In the genomic region with DNA sequence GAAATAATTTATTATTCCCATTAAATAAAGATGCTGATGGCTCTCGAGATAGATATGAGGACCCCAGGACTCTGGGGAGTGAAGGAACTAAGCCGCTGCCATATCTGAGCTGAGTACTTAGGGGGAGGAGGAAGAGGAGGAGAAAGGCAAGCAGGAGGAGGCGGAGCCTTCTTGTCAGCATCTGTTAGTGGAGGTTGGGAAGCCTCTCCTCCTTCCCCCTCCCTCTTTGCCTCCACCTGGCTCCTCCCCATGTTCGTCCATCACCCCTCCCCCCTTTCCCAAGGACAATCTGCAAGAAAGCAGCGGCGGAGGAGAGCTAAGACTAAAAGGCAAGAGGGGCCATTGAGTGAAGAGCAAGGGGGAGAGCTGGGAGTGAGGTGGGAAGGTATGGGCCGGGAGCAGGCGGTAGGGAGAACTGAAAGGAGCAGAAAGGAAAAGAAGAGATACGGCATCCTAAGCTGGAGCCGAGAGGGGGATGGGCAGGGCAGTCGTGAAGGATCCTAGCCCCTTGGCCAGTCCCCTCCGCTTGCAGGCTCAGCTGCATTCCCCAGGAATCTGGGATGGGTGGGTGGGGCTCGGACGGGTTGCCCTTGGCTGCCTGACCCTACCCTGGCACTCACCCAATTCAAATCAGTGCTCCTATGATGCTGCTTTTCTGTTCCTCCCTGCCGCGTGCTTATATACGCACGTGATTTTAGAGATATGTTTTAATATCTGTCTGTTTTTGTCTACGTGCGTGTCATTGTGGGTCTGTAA, we compare ENCODE assay signal across 1 cellular context.
TF ChIP-seq lines count a peak whose summit lies in the region.

Gene PFKM, plus strand, starts transcription at position 287 of the 756 bp plus-strand sequence. CDS start 3,411 bp downstream, outside the sequence.

TF ChIP-seq in K562, 482 proteins besides CTCF, POLR2A, EP300 and RAD21 (continued from another document and continues in another):
- TF ChIP-seq ESRRA (IDR thresholded peaks at IDR 0.05; ENCODE audit: borderline replicate concordance, low read depth) (peak; percentile 71), YY1 (IDR thresholded peaks at IDR 0.05; ENCODE audit: borderline replicate concordance in 1 of 3, control insufficient read depth in 1 of 3, extremely low read depth in 1 of 3, insufficient read depth in 3 of 3, insufficient read length in 1 of 3, insufficient replicate concordance in 2 of 3, low read depth in 1 of 3, low read length in 2 of 3) (peak in 1 of 3 experiments; percentile 38), PHF8 (IDR thresholded peaks at IDR 0.05; ENCODE audit: borderline replicate concordance, low read length) (peak; percentile 36; the same call in 1 of the 2 replicates), KAT8 (IDR thresholded peaks at IDR 0.05; ENCODE audit: low read depth) (no peak), NBN (IDR thresholded peaks at IDR 0.05; ENCODE audit: low read depth) (peak; percentile 73; the same call in 1 of the 2 replicates), ZNF263 (CRISPR knock-in tag; IDR thresholded peaks at IDR 0.05; ENCODE audit: borderline replicate concordance) (0 out of 2 replicates have a peak, but pooled peaks have one; percentile 60), EZH2 (IDR thresholded peaks at IDR 0.05; ENCODE audit: borderline replicate concordance, low read depth, low read length) (no peak), PRDM10 (IDR thresholded peaks at IDR 0.05; ENCODE audit: partially characterized antibody) (peak; percentile 60), EP400 (IDR thresholded peaks at IDR 0.05) (peak; percentile 66; the same call in 1 of the 2 replicates), JUNB (CRISPR knock-in tag; conservative IDR thresholded peaks at IDR 0.05) (no peak), GATAD2B (IDR thresholded peaks at IDR 0.05; ENCODE audit: borderline replicate concordance) (no peak), MAFK (IDR thresholded peaks at IDR 0.05; ENCODE audit: low read length) (peak; percentile 13; the same call in 1 of the 2 replicates), TOE1 (IDR thresholded peaks at IDR 0.05; ENCODE audit: borderline replicate concordance) (peak; percentile 50; the same call in 1 of the 2 replicates), TOE1 (CRISPR knock-in tag; IDR thresholded peaks at IDR 0.05; ENCODE audit: borderline replicate concordance, low read depth) (no peak), ZNF695 (CRISPR knock-in tag; IDR thresholded peaks at IDR 0.05) (no peak), HMG20B (CRISPR knock-in tag; IDR thresholded peaks at IDR 0.05) (no peak), SRSF9 (IDR thresholded peaks at IDR 0.05; ENCODE audit: borderline replicate concordance, low read depth, low read length) (no peak), TAL1 (IDR thresholded peaks at IDR 0.05) (peak; percentile 4; the same call in 1 of the 2 replicates), CHCHD3 (CRISPR knock-in tag; IDR thresholded peaks at IDR 0.05) (no peak), TRIM25 (IDR thresholded peaks at IDR 0.05; ENCODE audit: borderline replicate concordance) (no peak), CBFA2T3 (IDR thresholded peaks at IDR 0.05) (no peak), XRCC5 (IDR thresholded peaks at IDR 0.05; ENCODE audit: low read depth, low read length) (0 out of 2 replicates have a peak, but pooled peaks have one; percentile 40), CBX2 (IDR thresholded peaks at IDR 0.05; ENCODE audit: insufficient read depth, low read length, poor library complexity, severe bottlenecking) (no peak), TRIM24 (IDR thresholded peaks at IDR 0.05) (peak; percentile 39 to 70; a peak in 1 of 4 replicates), NR2C2 (CRISPR knock-in tag; IDR thresholded peaks at IDR 0.05) (0 out of 2 replicates have a peak, but pooled peaks have one; percentile 30), NR2C2 (tag; IDR thresholded peaks at IDR 0.05) (peak; percentile 42; the same call in 1 of the 2 replicates), ZNF764 (CRISPR knock-in tag; IDR thresholded peaks at IDR 0.05; ENCODE audit: low read depth) (no peak)
- TF ChIP-seq, protein P1, sequence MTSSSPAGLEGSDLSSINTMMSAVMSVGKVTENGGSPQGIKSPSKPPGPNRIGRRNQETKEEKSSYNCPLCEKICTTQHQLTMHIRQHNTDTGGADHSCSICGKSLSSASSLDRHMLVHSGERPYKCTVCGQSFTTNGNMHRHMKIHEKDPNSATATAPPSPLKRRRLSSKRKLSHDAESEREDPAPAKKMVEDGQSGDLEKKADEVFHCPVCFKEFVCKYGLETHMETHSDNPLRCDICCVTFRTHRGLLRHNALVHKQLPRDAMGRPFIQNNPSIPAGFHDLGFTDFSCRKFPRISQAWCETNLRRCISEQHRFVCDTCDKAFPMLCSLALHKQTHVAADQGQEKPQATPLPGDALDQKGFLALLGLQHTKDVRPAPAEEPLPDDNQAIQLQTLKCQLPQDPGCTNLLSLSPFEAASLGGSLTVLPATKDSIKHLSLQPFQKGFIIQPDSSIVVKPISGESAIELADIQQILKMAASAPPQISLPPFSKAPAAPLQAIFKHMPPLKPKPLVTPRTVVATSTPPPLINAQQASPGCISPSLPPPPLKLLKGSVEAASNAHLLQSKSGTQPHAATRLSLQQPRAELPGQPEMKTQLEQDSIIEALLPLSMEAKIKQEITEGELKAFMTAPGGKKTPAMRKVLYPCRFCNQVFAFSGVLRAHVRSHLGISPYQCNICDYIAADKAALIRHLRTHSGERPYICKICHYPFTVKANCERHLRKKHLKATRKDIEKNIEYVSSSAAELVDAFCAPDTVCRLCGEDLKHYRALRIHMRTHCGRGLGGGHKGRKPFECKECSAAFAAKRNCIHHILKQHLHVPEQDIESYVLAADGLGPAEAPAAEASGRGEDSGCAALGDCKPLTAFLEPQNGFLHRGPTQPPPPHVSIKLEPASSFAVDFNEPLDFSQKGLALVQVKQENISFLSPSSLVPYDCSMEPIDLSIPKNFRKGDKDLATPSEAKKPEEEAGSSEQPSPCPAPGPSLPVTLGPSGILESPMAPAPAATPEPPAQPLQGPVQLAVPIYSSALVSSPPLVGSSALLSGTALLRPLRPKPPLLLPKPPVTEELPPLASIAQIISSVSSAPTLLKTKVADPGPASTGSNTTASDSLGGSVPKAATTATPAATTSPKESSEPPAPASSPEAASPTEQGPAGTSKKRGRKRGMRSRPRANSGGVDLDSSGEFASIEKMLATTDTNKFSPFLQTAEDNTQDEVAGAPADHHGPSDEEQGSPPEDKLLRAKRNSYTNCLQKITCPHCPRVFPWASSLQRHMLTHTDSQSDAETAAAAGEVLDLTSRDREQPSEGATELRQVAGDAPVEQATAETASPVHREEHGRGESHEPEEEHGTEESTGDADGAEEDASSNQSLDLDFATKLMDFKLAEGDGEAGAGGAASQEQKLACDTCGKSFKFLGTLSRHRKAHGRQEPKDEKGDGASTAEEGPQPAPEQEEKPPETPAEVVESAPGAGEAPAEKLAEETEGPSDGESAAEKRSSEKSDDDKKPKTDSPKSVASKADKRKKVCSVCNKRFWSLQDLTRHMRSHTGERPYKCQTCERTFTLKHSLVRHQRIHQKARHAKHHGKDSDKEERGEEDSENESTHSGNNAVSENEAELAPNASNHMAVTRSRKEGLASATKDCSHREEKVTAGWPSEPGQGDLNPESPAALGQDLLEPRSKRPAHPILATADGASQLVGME (CRISPR knock-in tag; IDR thresholded peaks at IDR 0.05), result peak; percentile 66; the same call in 1 of the 2 replicates
- TF ChIP-seq, protein P2, sequence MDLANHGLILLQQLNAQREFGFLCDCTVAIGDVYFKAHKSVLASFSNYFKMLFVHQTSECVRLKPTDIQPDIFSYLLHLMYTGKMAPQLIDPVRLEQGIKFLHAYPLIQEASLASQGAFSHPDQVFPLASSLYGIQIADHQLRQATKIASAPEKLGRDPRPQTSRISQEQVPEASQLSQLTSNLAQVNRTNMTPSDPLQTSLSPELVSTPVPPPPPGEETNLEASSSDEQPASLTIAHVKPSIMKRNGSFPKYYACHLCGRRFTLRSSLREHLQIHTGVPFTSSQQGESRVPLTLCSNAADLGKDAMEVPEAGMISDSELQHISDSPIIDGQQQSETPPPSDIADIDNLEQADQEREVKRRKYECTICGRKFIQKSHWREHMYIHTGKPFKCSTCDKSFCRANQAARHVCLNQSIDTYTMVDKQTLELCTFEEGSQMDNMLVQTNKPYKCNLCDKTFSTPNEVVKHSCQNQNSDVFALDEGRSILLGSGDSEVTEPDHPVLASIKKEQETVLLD (IDR thresholded peaks at IDR 0.05), result 0 out of 2 replicates have a peak, but pooled peaks have one; percentile 40
- TF ChIP-seq, protein P3, sequence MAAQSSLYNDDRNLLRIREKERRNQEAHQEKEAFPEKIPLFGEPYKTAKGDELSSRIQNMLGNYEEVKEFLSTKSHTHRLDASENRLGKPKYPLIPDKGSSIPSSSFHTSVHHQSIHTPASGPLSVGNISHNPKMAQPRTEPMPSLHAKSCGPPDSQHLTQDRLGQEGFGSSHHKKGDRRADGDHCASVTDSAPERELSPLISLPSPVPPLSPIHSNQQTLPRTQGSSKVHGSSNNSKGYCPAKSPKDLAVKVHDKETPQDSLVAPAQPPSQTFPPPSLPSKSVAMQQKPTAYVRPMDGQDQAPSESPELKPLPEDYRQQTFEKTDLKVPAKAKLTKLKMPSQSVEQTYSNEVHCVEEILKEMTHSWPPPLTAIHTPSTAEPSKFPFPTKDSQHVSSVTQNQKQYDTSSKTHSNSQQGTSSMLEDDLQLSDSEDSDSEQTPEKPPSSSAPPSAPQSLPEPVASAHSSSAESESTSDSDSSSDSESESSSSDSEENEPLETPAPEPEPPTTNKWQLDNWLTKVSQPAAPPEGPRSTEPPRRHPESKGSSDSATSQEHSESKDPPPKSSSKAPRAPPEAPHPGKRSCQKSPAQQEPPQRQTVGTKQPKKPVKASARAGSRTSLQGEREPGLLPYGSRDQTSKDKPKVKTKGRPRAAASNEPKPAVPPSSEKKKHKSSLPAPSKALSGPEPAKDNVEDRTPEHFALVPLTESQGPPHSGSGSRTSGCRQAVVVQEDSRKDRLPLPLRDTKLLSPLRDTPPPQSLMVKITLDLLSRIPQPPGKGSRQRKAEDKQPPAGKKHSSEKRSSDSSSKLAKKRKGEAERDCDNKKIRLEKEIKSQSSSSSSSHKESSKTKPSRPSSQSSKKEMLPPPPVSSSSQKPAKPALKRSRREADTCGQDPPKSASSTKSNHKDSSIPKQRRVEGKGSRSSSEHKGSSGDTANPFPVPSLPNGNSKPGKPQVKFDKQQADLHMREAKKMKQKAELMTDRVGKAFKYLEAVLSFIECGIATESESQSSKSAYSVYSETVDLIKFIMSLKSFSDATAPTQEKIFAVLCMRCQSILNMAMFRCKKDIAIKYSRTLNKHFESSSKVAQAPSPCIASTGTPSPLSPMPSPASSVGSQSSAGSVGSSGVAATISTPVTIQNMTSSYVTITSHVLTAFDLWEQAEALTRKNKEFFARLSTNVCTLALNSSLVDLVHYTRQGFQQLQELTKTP (IDR thresholded peaks at IDR 0.05; ENCODE audit: low read depth in 1 of 2, partially characterized antibody in 2 of 2), result peak in 1 of 2 experiments; percentile 40
- TF ChIP-seq, protein P4, sequence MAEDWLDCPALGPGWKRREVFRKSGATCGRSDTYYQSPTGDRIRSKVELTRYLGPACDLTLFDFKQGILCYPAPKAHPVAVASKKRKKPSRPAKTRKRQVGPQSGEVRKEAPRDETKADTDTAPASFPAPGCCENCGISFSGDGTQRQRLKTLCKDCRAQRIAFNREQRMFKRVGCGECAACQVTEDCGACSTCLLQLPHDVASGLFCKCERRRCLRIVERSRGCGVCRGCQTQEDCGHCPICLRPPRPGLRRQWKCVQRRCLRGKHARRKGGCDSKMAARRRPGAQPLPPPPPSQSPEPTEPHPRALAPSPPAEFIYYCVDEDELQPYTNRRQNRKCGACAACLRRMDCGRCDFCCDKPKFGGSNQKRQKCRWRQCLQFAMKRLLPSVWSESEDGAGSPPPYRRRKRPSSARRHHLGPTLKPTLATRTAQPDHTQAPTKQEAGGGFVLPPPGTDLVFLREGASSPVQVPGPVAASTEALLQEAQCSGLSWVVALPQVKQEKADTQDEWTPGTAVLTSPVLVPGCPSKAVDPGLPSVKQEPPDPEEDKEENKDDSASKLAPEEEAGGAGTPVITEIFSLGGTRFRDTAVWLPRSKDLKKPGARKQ (CRISPR knock-in tag; IDR thresholded peaks at IDR 0.05), result no peak
